In the genomic region with DNA sequence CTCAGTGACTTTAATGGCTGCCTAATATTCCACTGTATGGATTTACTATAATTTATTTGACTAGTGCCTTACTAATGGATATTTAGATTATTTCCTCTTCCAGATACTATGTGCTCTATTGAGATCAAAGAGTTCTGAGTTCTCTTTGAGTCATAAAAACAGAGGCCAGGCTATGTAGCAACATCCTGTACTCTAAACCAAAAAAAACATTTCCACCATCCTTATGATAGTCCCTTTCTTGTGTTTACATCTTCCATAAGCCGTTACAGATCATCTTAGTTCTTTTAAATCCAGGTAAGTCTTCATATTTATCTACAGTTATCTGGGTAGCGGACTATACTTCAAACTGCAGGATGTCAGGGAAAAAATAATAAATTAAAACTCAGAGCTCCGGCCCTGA, we compare ENCODE assay signal across 1 cellular context.
TF ChIP-seq lines count a peak whose summit lies in the region.

No MANE protein-coding gene starts in this region.

TF ChIP-seq in IMR-90, 13 proteins besides CTCF, POLR2A, EP300 and RAD21:
- TF ChIP-seq CEBPB (IDR thresholded peaks at IDR 0.05; ENCODE audit: low read depth, low read length), result peak; percentile 94
- TF ChIP-seq MAFK (IDR thresholded peaks at IDR 0.05; ENCODE audit: low read depth, low read length), result no peak
- TF ChIP-seq, protein P1, sequence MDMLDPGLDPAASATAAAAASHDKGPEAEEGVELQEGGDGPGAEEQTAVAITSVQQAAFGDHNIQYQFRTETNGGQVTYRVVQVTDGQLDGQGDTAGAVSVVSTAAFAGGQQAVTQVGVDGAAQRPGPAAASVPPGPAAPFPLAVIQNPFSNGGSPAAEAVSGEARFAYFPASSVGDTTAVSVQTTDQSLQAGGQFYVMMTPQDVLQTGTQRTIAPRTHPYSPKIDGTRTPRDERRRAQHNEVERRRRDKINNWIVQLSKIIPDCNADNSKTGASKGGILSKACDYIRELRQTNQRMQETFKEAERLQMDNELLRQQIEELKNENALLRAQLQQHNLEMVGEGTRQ (IDR thresholded peaks at IDR 0.05; ENCODE audit: low read depth, low read length), result no peak
- TF ChIP-seq NFE2L2 (IDR thresholded peaks at IDR 0.05; ENCODE audit: low read depth, low read length), result no peak
